In the genomic region with DNA sequence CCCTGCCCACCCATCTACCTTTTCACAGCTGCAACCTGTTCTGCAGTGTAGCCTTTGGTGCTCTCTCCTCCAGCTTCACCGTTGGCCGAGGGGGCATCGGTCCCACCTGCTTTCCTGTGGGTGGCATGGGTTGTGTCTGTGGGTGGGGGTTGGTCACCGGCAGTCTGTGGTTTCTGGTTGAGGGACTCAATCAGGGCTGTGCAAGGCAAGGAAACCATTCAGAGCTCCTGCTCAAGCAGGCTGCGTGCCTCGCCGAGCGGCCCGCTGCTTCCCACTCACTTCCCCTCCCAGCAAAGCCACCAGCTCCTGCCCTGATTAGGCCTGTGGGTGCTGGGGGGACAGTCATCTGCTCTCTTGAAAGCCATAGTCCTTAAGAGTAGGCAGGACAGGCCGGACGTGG, we compare ENCODE assay signal across 17 cellular contexts. TPM values are rescaled to one million over a fixed set of nuclear protein-coding genes. Genes with fewer than 3 reads are reported as not detected.
DNase-seq lines count a peak whose midpoint lies in the region; ATAC-seq, FAIRE-seq and TF ChIP-seq lines count a peak whose summit lies in the region.
"Had no signal": no experiment of that assay in that cellular context is flagged by ENCODE, and none has a peak within 500 bp of the region (broad histone marks: within the 10 kb centered on the region; RNA-seq: fewer than 3 reads in every experiment).

No MANE protein-coding gene starts in this region.

- H3K36me3 Mint-ChIP-seq in stimulated activated effector memory CD8-positive, alpha-beta T cell treated with anti-CD3 and anti-CD28 coated beads, Interleukin-12 subunit alpha, Interleukin-12 subunit beta, amount 100 ng/mL, for 72 hours: peaks cover 50% of the 10 kb centered on the region
- H3K36me3 Mint-ChIP-seq in osteocyte (ENCODE audit: unreplicated experiment): peaks cover 31% of the 10 kb centered on the region

- no peak for TF ChIP-seq CTCF in osteocyte (IDR thresholded peaks at IDR 0.05)

- peak overlapping the region; percentile 78 for H3K27ac Mint-ChIP-seq in stimulated activated effector memory CD8-positive, alpha-beta T cell treated with anti-CD3 and anti-CD28 coated beads, Interleukin-12 subunit alpha, Interleukin-12 subunit beta, amount 100 ng/mL, for 72 hours
- H3K27ac Mint-ChIP-seq in osteocyte (ENCODE audit: unreplicated experiment): no peak overlapping the region
- H3K27ac Mint-ChIP-seq: activated B cell treated with CpG ODN at 0.5 μM for 24 hours, GM23338 had no signal

- H3K9me3 Mint-ChIP-seq in stimulated activated effector memory CD8-positive, alpha-beta T cell treated with anti-CD3 and anti-CD28 coated beads, Interleukin-12 subunit alpha, Interleukin-12 subunit beta, amount 100 ng/mL, for 72 hours: no peaks in the 10 kb centered on the region
- no peaks in the 10 kb centered on the region for H3K9me3 Mint-ChIP-seq in osteocyte (ENCODE audit: unreplicated experiment)
- H3K9me3 Mint-ChIP-seq: activated B cell treated with CpG ODN at 0.5 μM for 24 hours, GM23338, neural crest cell had no signal

- H3K27me3 Mint-ChIP-seq in osteocyte (ENCODE audit: unreplicated experiment): no peaks in the 10 kb centered on the region
- H3K27me3 Mint-ChIP-seq: activated B cell treated with CpG ODN at 0.5 μM for 24 hours had no signal

- peaks cover 47% of the 10 kb centered on the region for H3K4me1 Mint-ChIP-seq in stimulated activated effector memory CD8-positive, alpha-beta T cell treated with anti-CD3 and anti-CD28 coated beads, Interleukin-12 subunit alpha, Interleukin-12 subunit beta, amount 100 ng/mL, for 72 hours
- H3K4me1 Mint-ChIP-seq in osteocyte (ENCODE audit: unreplicated experiment): peaks cover 2% of the 10 kb centered on the region
- H3K4me1 Mint-ChIP-seq: GM23338 had no signal

- H3K4me3 Mint-ChIP-seq in stimulated activated effector memory CD8-positive, alpha-beta T cell treated with anti-CD3 and anti-CD28 coated beads, Interleukin-12 subunit alpha, Interleukin-12 subunit beta, amount 100 ng/mL, for 72 hours: peak overlapping the region; percentile 13
- no peak overlapping the region for H3K4me3 Mint-ChIP-seq in osteocyte (ENCODE audit: unreplicated experiment)
- H3K4me3 Mint-ChIP-seq: activated B cell treated with CpG ODN at 0.5 μM for 24 hours, GM23338 had no signal

- DNase-seq in activated CD8-positive, alpha-beta memory T cell treated with anti-CD3 and anti-CD28 coated beads for 24 hours: peak; percentile 68
- no peak for DNase-seq in activated CD8-positive, alpha-beta memory T cell treated with anti-CD3 and anti-CD28 coated beads, Interleukin-2, amount 50 U/mL, for 4 hours
- no peak for DNase-seq in GM19239 (ENCODE audit: insufficient read length, low spot score)
- DNase-seq in activated CD8-positive, alpha-beta memory T cell treated with anti-CD3 and anti-CD28 coated beads, Interleukin-2, amount 50 U/mL, for 48 hours: peak; percentile 64
- DNase-seq in stimulated activated effector memory CD8-positive, alpha-beta T cell treated with anti-CD3 and anti-CD28 coated beads, Interleukin-12 subunit alpha, Interleukin-12 subunit beta, amount 100 ng/mL, for 72 hours (ENCODE audit: low spot score in 2 of 2): no peak
- DNase-seq in activated CD4-positive, CD25-positive, alpha-beta regulatory T cell treated with anti-CD3 and anti-CD28 coated beads, Interleukin-2, amount 50 U/mL, for 72 hours: no peak
- DNase-seq in osteocyte (ENCODE audit: extremely low spot score, unreplicated experiment): no peak
- DNase-seq: activated B cell treated with CpG ODN at 0.5 μM for 24 hours; effector CD8-positive, alpha-beta T cell; NCI-H187 treated with DMSO at 0.1 percent for 48 hours; NCI-H69; stimulated activated CD4-positive, alpha-beta T cell treated with anti-CD3 and anti-CD28 coated beads, Interleukin-1b, Interleukin-23, amount 100 ng/mL, for 48 hours had no signal

- FAIRE-seq in GM19239 (lab: Jason Lieb, UNC): peak; percentile 18
- FAIRE-seq: A549, RCC 7860 had no signal

- ATAC-seq in stimulated activated effector memory CD8-positive, alpha-beta T cell treated with anti-CD3 and anti-CD28 coated beads, Interleukin-12 subunit alpha, Interleukin-12 subunit beta, amount 100 ng/mL, for 72 hours: peak; percentile 73
- no peak for ATAC-seq in HG03025 (IDR thresholded peaks at IDR 0.05; ENCODE audit: low FRiP score, unreplicated experiment)
- ATAC-seq: A549, GM23338 had no signal

RNA-seq across cellular contexts. Expression of a gene that starts 9.8 kb away (rescaled TPM):
- total RNA-seq in osteocyte: 42.4 and 43.0 TPM in 2 replicates

Comparison
In these comparisons a context has a peak if more than half of its experiments do, and no peak if none do; other contexts are left out.
1. DNase-seq: peak in activated CD8-positive, alpha-beta memory T cell treated with anti-CD3 and anti-CD28 coated beads for 24 hours (single experiment) and activated CD8-positive, alpha-beta memory T cell treated with anti-CD3 and anti-CD28 coated beads, Interleukin-2, amount 50 U/mL, for 48 hours (single experiment); none in activated CD8-positive, alpha-beta memory T cell treated with anti-CD3 and anti-CD28 coated beads, Interleukin-2, amount 50 U/mL, for 4 hours (single experiment), GM19239 (single experiment), stimulated activated effector memory CD8-positive, alpha-beta T cell treated with anti-CD3 and anti-CD28 coated beads, Interleukin-12 subunit alpha, Interleukin-12 subunit beta, amount 100 ng/mL, for 72 hours (0 of 2), activated CD4-positive, CD25-positive, alpha-beta regulatory T cell treated with anti-CD3 and anti-CD28 coated beads, Interleukin-2, amount 50 U/mL, for 72 hours (single experiment) and osteocyte (single experiment).